1 cellular context compared by ENCODE assay signal in genomic region chr1:198496216-198497143, GRCh38.
TF ChIP-seq lines count a peak whose summit lies in the region.

No MANE protein-coding gene starts in this region.

TF ChIP-seq in SK-N-SH, 30 proteins besides CTCF, POLR2A, EP300 and RAD21 (continued from another document):
- TF ChIP-seq REST (IDR thresholded peaks at IDR 0.05; ENCODE audit: low read depth, low read length) (no peak), CHD2 (IDR thresholded peaks at IDR 0.05; ENCODE audit: low read length, partially characterized antibody) (no peak), MEF2A (IDR thresholded peaks at IDR 0.05; ENCODE audit: borderline replicate concordance, low read depth) (0 out of 2 replicates have a peak, but pooled peaks have one; percentile 35), IRF3 (IDR thresholded peaks at IDR 0.05; ENCODE audit: low read depth, low read length) (no peak), PBX3 (IDR thresholded peaks at IDR 0.05) (peak; percentile 83; the same call in 1 of the 2 replicates), TAF1 (IDR thresholded peaks at IDR 0.05; ENCODE audit: borderline replicate concordance, low read depth, low read length) (0 out of 2 replicates have a peak, but pooled peaks have one; percentile 11), RXRA (IDR thresholded peaks at IDR 0.05; ENCODE audit: borderline replicate concordance, low read depth) (0 out of 2 replicates have a peak, but pooled peaks have one; percentile 22), GATA2 (CRISPR knock-in tag; IDR thresholded peaks at IDR 0.05) (no peak), USF2 (IDR thresholded peaks at IDR 0.05; ENCODE audit: borderline replicate concordance, low read depth, low read length) (no peak), FOXJ3 (CRISPR knock-in tag; IDR thresholded peaks at IDR 0.05) (no peak), ZBTB33 (IDR thresholded peaks at IDR 0.05; ENCODE audit: borderline replicate concordance, low read depth) (no peak), TEAD4 (IDR thresholded peaks at IDR 0.05; ENCODE audit: borderline replicate concordance, insufficient read depth) (peak; percentile 80), ELF1 (IDR thresholded peaks at IDR 0.05) (no peak), POLR2AphosphoS5 (IDR thresholded peaks at IDR 0.05; ENCODE audit: low read depth, low read length) (peak; percentile 30; the same call in 1 of the 2 replicates), RFX5 (IDR thresholded peaks at IDR 0.05; ENCODE audit: low read length) (no peak), EZH2phosphoT487 (IDR thresholded peaks at IDR 0.05; ENCODE audit: borderline replicate concordance, low read depth) (no peak), NFIC (IDR thresholded peaks at IDR 0.05; ENCODE audit: borderline replicate concordance) (peak; percentile 50; the same call in 1 of the 2 replicates)
